ENCODE assay signal across 13 cellular contexts in the genomic region with DNA sequence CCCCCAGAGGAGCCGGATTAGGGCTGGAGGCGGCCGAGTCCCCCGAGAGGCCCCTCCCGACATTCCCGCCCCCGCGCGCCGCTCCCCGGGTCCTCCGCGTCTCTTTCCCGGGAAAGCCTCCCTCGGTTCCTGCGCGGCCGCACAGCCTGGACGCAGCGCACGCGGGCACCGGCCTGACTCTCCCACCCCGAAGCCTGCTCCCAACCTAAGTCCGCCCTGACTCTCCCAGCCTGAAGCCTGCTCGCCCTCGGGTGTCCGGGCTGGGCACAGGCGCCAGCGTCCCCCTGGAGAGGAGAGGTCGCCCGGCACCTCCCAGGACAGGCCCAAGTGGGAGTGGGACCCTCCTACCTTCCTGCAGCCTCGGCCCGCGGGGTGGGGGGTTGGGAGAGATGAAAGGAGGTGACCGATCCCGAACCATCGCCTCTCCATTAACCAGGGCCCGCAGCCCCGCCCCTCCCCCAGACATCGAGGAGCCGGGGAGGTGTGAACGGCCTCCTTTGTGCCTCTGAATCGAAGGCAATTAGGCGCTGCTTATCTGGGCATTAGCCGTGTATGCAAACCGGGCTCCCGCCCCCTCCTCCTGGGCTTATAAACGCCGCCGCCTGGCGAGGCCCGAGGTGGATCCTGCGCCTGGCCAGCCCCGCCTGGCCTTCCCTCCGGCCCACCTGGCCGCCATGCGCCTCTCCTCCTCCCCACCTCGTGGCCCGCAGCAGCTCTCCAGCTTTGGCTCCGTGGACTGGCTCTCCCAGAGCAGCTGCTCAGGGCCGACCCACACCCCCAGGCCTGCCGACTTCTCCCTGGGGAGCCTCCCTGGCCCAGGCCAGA. TPM values are rescaled to one million over a fixed set of nuclear protein-coding genes. Genes with fewer than 3 reads are reported as not detected.
DNase-seq lines count a peak whose midpoint lies in the region; ATAC-seq and TF ChIP-seq lines count a peak whose summit lies in the region.
"Had no signal": no experiment of that assay in that cellular context is flagged by ENCODE, and none has a peak within 500 bp of the region (broad histone marks: within the 10 kb centered on the region; RNA-seq: fewer than 3 reads in every experiment).

A gene with protein sequence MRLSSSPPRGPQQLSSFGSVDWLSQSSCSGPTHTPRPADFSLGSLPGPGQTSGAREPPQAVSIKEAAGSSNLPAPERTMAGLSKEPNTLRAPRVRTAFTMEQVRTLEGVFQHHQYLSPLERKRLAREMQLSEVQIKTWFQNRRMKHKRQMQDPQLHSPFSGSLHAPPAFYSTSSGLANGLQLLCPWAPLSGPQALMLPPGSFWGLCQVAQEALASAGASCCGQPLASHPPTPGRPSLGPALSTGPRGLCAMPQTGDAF (plus strand): TSS at position 615 of the 825 bp plus-strand sequence. CDS start 60 bp downstream, at position 675.

- POLR2A ChIA-PET in MCF 10A (lab: Yijun Ruan, JAX), result no interaction called here

- WGBS in upper lobe of left lung, 2 donors, result 14 to 20% methylated on average over 1 to 35 of the region's 63 CpGs
- 12 to 28% (median 15%) methylated on average over 52 to 63 of the region's 63 CpGs for WGBS in ovary, 3 donors

- CTCF ChIA-PET in MCF 10A (lab: Yijun Ruan, JAX), result no interaction called here

- H3K4me1 ChIP-seq in breast epithelium, result peaks cover 0 to 4% of the 10 kb centered on the region in 2 donors
- H3K4me1 ChIP-seq in upper lobe of left lung, result peaks cover 18 to 48% (median 42%) of the 10 kb centered on the region in 4 donors
- H3K4me1 ChIP-seq in ovary (ENCODE audit: insufficient read depth), result no peaks in the 10 kb centered on the region

- H3K4me3 Mint-ChIP-seq in MCF 10A (ENCODE audit: unreplicated experiment) (no peak within 1 kb of the TSS), memory B cell (peak within 1 kb of the TSS; percentile 73)
- H3K4me3 Mint-ChIP-seq in central memory CD8-positive, alpha-beta T cell, result peak within 1 kb of the TSS; percentile 54
- H3K4me3 Mint-ChIP-seq: activated T-helper 1 cell treated with anti-CD3 and anti-CD28 coated beads, Interleukin-12 subunit alpha, Interleukin-12 subunit beta, Interleukin-2, Interleukin-4 antibody, amounts not matched to agents 30 ng/mL and 10 ng/mL and 1 ng/mL, durations not matched to agents 14 hours and 24 hours and 36 hours had no signal

- H3K36me3 Mint-ChIP-seq in MCF 10A (ENCODE audit: insufficient read depth, unreplicated experiment), result no peaks in the 10 kb centered on the region
- no peaks in the 10 kb centered on the region for H3K36me3 Mint-ChIP-seq in central memory CD8-positive, alpha-beta T cell (ENCODE audit: insufficient read depth)
- no peaks in the 10 kb centered on the region for H3K36me3 Mint-ChIP-seq in memory B cell

- no peak for TF ChIP-seq CTCF in breast epithelium (IDR thresholded peaks at IDR 0.05)
- no peak for TF ChIP-seq CTCF in MCF 10A (IDR thresholded peaks at IDR 0.05; ENCODE audit: unreplicated experiment)
- no peak for TF ChIP-seq CTCF in upper lobe of left lung (IDR thresholded peaks at IDR 0.05)
- TF ChIP-seq CTCF in ovary (IDR thresholded peaks at IDR 0.05), result no peak

- H3K4me3 ChIP-seq in breast epithelium, result peak within 1 kb of the TSS; percentile 13 to 53 (median 34)
- peak within 1 kb of the TSS in 3 of 4 donors; percentile 30 to 46 (median 43) for H3K4me3 ChIP-seq in upper lobe of left lung
- no peak within 1 kb of the TSS for H3K4me3 ChIP-seq in ovary

- H3K27ac ChIP-seq in breast epithelium (no peak within 1 kb of the TSS), upper lobe of left lung (no peak within 1 kb of the TSS), ovary (no peak within 1 kb of the TSS)

- no peak for DNase-seq in breast epithelium (ENCODE audit: low spot score in 2 of 2)
- no peak for DNase-seq in MCF 10A (ENCODE audit: unreplicated experiment)
- DNase-seq in central memory CD8-positive, alpha-beta T cell (ENCODE audit: low spot score in 2 of 2), result no peak
- DNase-seq in memory B cell (ENCODE audit: low spot score in 2 of 2), result no peak
- peak in 1 of 2 donors; percentile 85 for DNase-seq in upper lobe of left lung
- no peak for DNase-seq in SIG-M5 treated with dmso at 0.1 percent for 504 hours (lab: John Stamatoyannopoulos, UW; ENCODE audit: unreplicated experiment)
- no peak for DNase-seq in ovary
- DNase-seq in inferior parietal cortex (ENCODE audit: extremely low spot score), result no peak
- DNase-seq: NCI-H1092 treated with DMSO at 0.1 percent for 48 hours; stimulated activated CD4-positive, alpha-beta T cell treated with anti-CD3 and anti-CD28 coated beads, Interleukin-2, amount 100 ng/mL, for 24 hours had no signal

- TF ChIP-seq EP300 in upper lobe of left lung (IDR thresholded peaks at IDR 0.05) (no peak), ovary (IDR thresholded peaks at IDR 0.05) (no peak)

- H3K27me3 ChIP-seq in breast epithelium (peaks cover 18 to 95% of the 10 kb centered on the region in 2 donors), upper lobe of left lung (peaks cover 2 to 55% (median 31%) of the 10 kb centered on the region in 4 donors), ovary (peaks cover 7% of the 10 kb centered on the region)

- H3K4me1 Mint-ChIP-seq in MCF 10A (ENCODE audit: insufficient read depth, unreplicated experiment) (no peaks in the 10 kb centered on the region), memory B cell (peaks cover 24% of the 10 kb centered on the region)
- peaks cover 17% of the 10 kb centered on the region for H3K4me1 Mint-ChIP-seq in central memory CD8-positive, alpha-beta T cell

- H3K36me3 ChIP-seq in breast epithelium, result no peaks in the 10 kb centered on the region
- no peaks in the 10 kb centered on the region for H3K36me3 ChIP-seq in upper lobe of left lung
- no peaks in the 10 kb centered on the region for H3K36me3 ChIP-seq in ovary

- H3K27me3 Mint-ChIP-seq in MCF 10A (ENCODE audit: insufficient read depth, unreplicated experiment) (peaks cover 9% of the 10 kb centered on the region), memory B cell (peaks cover 9% of the 10 kb centered on the region)
- peaks cover 61% of the 10 kb centered on the region for H3K27me3 Mint-ChIP-seq in central memory CD8-positive, alpha-beta T cell

- no TSS peak for BruUV-seq in MCF 10A (replicated peaks; lab: Mats Ljungman, UMichigan)

- TF ChIP-seq POLR2A in breast epithelium (IDR thresholded peaks at IDR 0.05) (no peak), upper lobe of left lung (IDR thresholded peaks at IDR 0.05) (no peak), ovary (IDR thresholded peaks at IDR 0.05) (no peak)

- H3K9me3 ChIP-seq in breast epithelium (no peaks in the 10 kb centered on the region), upper lobe of left lung (no peaks in the 10 kb centered on the region), ovary (no peaks in the 10 kb centered on the region)

- no peaks in the 10 kb centered on the region for H3K9me3 Mint-ChIP-seq in MCF 10A (ENCODE audit: unreplicated experiment)
- H3K9me3 Mint-ChIP-seq in central memory CD8-positive, alpha-beta T cell, result no peaks in the 10 kb centered on the region
- H3K9me3 Mint-ChIP-seq in memory B cell, result no peaks in the 10 kb centered on the region
- H3K9me3 Mint-ChIP-seq: activated T-helper 1 cell treated with anti-CD3 and anti-CD28 coated beads, Interleukin-12 subunit alpha, Interleukin-12 subunit beta, Interleukin-2, Interleukin-4 antibody, amounts not matched to agents 30 ng/mL and 10 ng/mL and 1 ng/mL, durations not matched to agents 14 hours and 24 hours and 36 hours had no signal

- intact Hi-C loops in breast epithelium (cut with DNase I; ENCODE audit: low total_unique reads) (no loop called here), MCF 10A (cut with micrococcal nuclease) (no loop called here), ovary (cut with DNase I) (no loop called here)

- H3K27ac Mint-ChIP-seq in MCF 10A (ENCODE audit: low read depth, unreplicated experiment) (no peak within 1 kb of the TSS), memory B cell (no peak within 1 kb of the TSS)
- H3K27ac Mint-ChIP-seq in central memory CD8-positive, alpha-beta T cell (ENCODE audit: low read depth), result no peak within 1 kb of the TSS
- H3K27ac Mint-ChIP-seq: activated T-helper 1 cell treated with anti-CD3 and anti-CD28 coated beads, Interleukin-12 subunit alpha, Interleukin-12 subunit beta, Interleukin-2, Interleukin-4 antibody, amounts not matched to agents 30 ng/mL and 10 ng/mL and 1 ng/mL, durations not matched to agents 14 hours and 24 hours and 36 hours had no signal

- ATAC-seq in central memory CD8-positive, alpha-beta T cell (replicated peaks; ENCODE audit: extremely low read depth, poor library complexity, severe bottlenecking), result no peak
- ATAC-seq in memory B cell (ENCODE audit: low read depth) (no peak), upper lobe of left lung (ENCODE audit: low FRiP score in 2 of 2) (no peak)

RNA-seq across cellular contexts. Expression of the gene that starts here (rescaled TPM):
- 1 to 10 TPM in 1 of 3 donors, under 1 TPM in 2; 0.33 to 4.6 (median 0.73) TPM for total RNA-seq in breast epithelium
- total RNA-seq in MCF 10A (2022), result not detected in 2 replicates
- total RNA-seq in upper lobe of left lung, result 10 to 100 TPM in 1 of 6 donors, 1 to 10 TPM in 5; 1.7 to 11.5 (median 4.4) TPM
- 1 to 10 TPM in 4 of 7 donors, under 1 TPM in 3; 0.23 to 2.2 (median 1.1) TPM for total RNA-seq in ovary
- polyA plus RNA-seq in ovary, result under 1 TPM; 0.36 to 0.47 TPM
- total RNA-seq: activated T-helper 1 cell treated with anti-CD3 and anti-CD28 coated beads, Interleukin-12 subunit alpha, Interleukin-12 subunit beta, Interleukin-2, Interleukin-4 antibody, amounts not matched to agents 30 ng/mL and 10 ng/mL and 1 ng/mL, durations not matched to agents 14 hours and 24 hours and 36 hours; chondrocyte; glomerular endothelial cell had no signal
